ENCODE assay signal across 1 cellular context in genomic region chr18:47930844-47931706, GRCh38.
TF ChIP-seq lines count a peak whose summit lies in the region.

No MANE protein-coding gene starts in this region.

TF ChIP-seq in HepG2, 621 proteins besides CTCF, POLR2A, EP300 and RAD21 (continued from another document and continues in another):
- TF ChIP-seq KIAA2018 (CRISPR knock-in tag; IDR thresholded peaks at IDR 0.05; ENCODE audit: borderline replicate concordance) = no peak
- TF ChIP-seq ZFP82 (CRISPR knock-in tag; IDR thresholded peaks at IDR 0.05; ENCODE audit: borderline replicate concordance) = peak; percentile 90; the same call in 1 of the 2 replicates
- no peak for TF ChIP-seq MAFF (IDR thresholded peaks at IDR 0.05; ENCODE audit: low read depth, low read length)
- TF ChIP-seq KDM5B (CRISPR knock-in tag; IDR thresholded peaks at IDR 0.05; ENCODE audit: borderline replicate concordance) = peak; percentile 99
- TF ChIP-seq FOXK2 (IDR thresholded peaks at IDR 0.05) = no peak
- TF ChIP-seq XRCC5 (optimal IDR thresholded peaks at IDR 0.05; ENCODE audit: low read length) = peak; percentile 32
- peak; percentile 84 for TF ChIP-seq ZNF780A (CRISPR knock-in tag; IDR thresholded peaks at IDR 0.05)
- peak; percentile 27 for TF ChIP-seq CBX1 (IDR thresholded peaks at IDR 0.05; ENCODE audit: low read depth)
- TF ChIP-seq ZKSCAN8 (CRISPR knock-in tag; IDR thresholded peaks at IDR 0.05; ENCODE audit: borderline replicate concordance) = no peak
- no peak for TF ChIP-seq GATA4 (IDR thresholded peaks at IDR 0.05; ENCODE audit: borderline replicate concordance, low read depth)
- TF ChIP-seq ZNF256 (CRISPR knock-in tag; conservative IDR thresholded peaks at IDR 0.05) = peak; percentile 90
- TF ChIP-seq BATF2 (CRISPR knock-in tag; IDR thresholded peaks at IDR 0.05) = peak; percentile 94; the same call in 1 of the 2 replicates
- no peak for TF ChIP-seq ZNF124 (CRISPR knock-in tag; IDR thresholded peaks at IDR 0.05)
- no peak; the same call in 1 of the 2 replicates for TF ChIP-seq ZBTB21 (CRISPR knock-in tag; IDR thresholded peaks at IDR 0.05)
- TF ChIP-seq THAP9 (CRISPR knock-in tag; IDR thresholded peaks at IDR 0.05; ENCODE audit: borderline replicate concordance) = peak; percentile 78; the same call in 1 of the 2 replicates
- no peak for TF ChIP-seq NCOA5 (CRISPR knock-in tag; IDR thresholded peaks at IDR 0.05)
- no peak for TF ChIP-seq HDAC6 (IDR thresholded peaks at IDR 0.05; ENCODE audit: low read depth, low read length)
- TF ChIP-seq PBX2 (CRISPR knock-in tag; IDR thresholded peaks at IDR 0.05) = peak; percentile 81
- TF ChIP-seq ZBTB3 (CRISPR knock-in tag; IDR thresholded peaks at IDR 0.05; ENCODE audit: borderline replicate concordance, low read depth) = no peak
- peak; percentile 92 for TF ChIP-seq HES4 (CRISPR knock-in tag; IDR thresholded peaks at IDR 0.05; ENCODE audit: borderline replicate concordance)
- TF ChIP-seq ZNF503 (CRISPR knock-in tag; IDR thresholded peaks at IDR 0.05) = peak; percentile 48; the same call in 1 of the 2 replicates
- TF ChIP-seq ZNF891 (CRISPR knock-in tag; IDR thresholded peaks at IDR 0.05) = peak; percentile 70
- TF ChIP-seq ZBTB26 (CRISPR knock-in tag; IDR thresholded peaks at IDR 0.05; ENCODE audit: borderline replicate concordance) = peak; percentile 54
- no peak; the same call in 1 of the 2 replicates for TF ChIP-seq ESRRA (CRISPR knock-in tag; IDR thresholded peaks at IDR 0.05; ENCODE audit: low read depth)
- peak; percentile 94 for TF ChIP-seq ZNF616 (CRISPR knock-in tag; IDR thresholded peaks at IDR 0.05; ENCODE audit: low read depth)
- peak; percentile 46; the same call in 1 of the 2 replicates for TF ChIP-seq ETV6 (CRISPR knock-in tag; conservative IDR thresholded peaks at IDR 0.05)
- TF ChIP-seq ZNF747 (CRISPR knock-in tag; IDR thresholded peaks at IDR 0.05; ENCODE audit: borderline replicate concordance) = peak; percentile 73
- TF ChIP-seq ZBTB42 (CRISPR knock-in tag; IDR thresholded peaks at IDR 0.05) = 0 out of 2 replicates have a peak, but pooled peaks have one; percentile 86
- TF ChIP-seq ZFP36L2 (CRISPR knock-in tag; IDR thresholded peaks at IDR 0.05) = no peak
- no peak for TF ChIP-seq ZUFSP (CRISPR knock-in tag; IDR thresholded peaks at IDR 0.05; ENCODE audit: borderline replicate concordance)
- no peak for TF ChIP-seq BCLAF1 (IDR thresholded peaks at IDR 0.05)
- no peak for TF ChIP-seq HINFP (CRISPR knock-in tag; IDR thresholded peaks at IDR 0.05; ENCODE audit: low read depth)
- TF ChIP-seq SP5 (CRISPR knock-in tag; IDR thresholded peaks at IDR 0.05; ENCODE audit: borderline replicate concordance, low read depth) = peak; percentile 37; the same call in 1 of the 2 replicates
- TF ChIP-seq ZNF766 (CRISPR knock-in tag; IDR thresholded peaks at IDR 0.05; ENCODE audit: borderline replicate concordance) = peak; percentile 71; the same call in 1 of the 2 replicates
